ENCODE assay signal across 8 cellular contexts in the genomic region with DNA sequence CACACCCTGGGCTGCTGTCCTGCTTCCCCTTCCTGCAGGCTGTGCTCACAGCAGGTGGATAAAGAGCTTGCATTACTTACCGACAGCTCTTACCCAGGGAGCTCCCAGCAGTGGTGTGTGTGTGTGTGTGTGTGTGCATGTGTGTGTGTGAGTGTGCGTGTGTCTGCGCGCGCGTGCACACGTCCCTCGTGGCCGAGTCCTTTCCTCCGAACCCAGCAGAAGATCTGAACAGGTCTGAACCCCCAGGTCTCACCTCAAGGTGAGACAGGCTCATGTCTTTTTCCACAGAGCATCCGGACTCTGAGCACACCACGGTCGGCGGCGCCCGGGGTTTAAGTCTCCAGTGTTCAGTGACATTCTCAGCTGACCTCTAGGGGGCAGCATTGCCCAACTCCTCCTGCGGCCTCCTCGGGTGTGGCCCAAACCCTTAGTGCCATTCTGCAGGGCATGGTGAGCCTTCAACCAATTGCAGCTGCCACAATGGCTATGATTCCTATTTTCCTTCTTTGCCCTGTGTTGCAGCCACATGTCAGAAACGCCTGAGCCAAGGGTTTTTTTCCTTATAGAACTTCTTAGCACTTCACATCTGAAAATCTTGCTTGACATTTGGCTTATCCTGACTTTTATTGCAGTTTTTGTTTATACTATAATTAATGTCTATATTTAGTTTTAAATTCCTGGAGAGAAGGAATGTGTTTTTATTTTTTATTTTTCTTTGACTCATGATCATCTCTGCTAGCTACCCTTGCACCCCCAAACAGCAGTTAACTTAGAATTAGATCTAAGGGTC.
DNase-seq lines count a peak whose midpoint lies in the region; ATAC-seq, FAIRE-seq and TF ChIP-seq lines count a peak whose summit lies in the region.

No MANE protein-coding gene starts in this region.

- no peak for TF ChIP-seq EP300 in H1 (IDR thresholded peaks at IDR 0.05; ENCODE audit: borderline replicate concordance in 1 of 2, low read depth in 2 of 2, low read length in 2 of 2)

- no peaks in the 10 kb centered on the region for H4K20me1 ChIP-seq in H1 (replicated peaks in 1 of 2; ENCODE audit: control insufficient read depth in 1 of 2, insufficient read depth in 2 of 2, low read length in 2 of 2)

- H3K79me1 ChIP-seq in H1 (ENCODE audit: low read depth, low read length): no peaks in the 10 kb centered on the region

- TF ChIP-seq RAD21 in H1 (IDR thresholded peaks at IDR 0.05 in 1 of 2, conservative IDR thresholded peaks at IDR 0.05 in 1 of 2; ENCODE audit: low read depth in 2 of 2, low read length in 2 of 2): peak; percentile 86 to 89

- peak; percentile 80 to 86 (median 86) for TF ChIP-seq CTCF in H1 (IDR thresholded peaks at IDR 0.05; ENCODE audit: control extremely low read depth in 1 of 3, insufficient read depth in 1 of 3, low read depth in 1 of 3, low read length in 3 of 3)

- no peaks in the 10 kb centered on the region for H3K36me3 Mint-ChIP-seq in CD4-positive, CD25-positive, alpha-beta regulatory T cell

- 0 out of 2 replicates have a peak overlapping the region, but pooled peaks have one; percentile 91 for H2BK20ac ChIP-seq in H1 (ENCODE audit: low read length)

- H3K27ac Mint-ChIP-seq in CD4-positive, CD25-positive, alpha-beta regulatory T cell: no peak overlapping the region

- 27% methylated on average over 15 of the region's 19 CpGs; no CpG with 5 or more reads in 1 of the 2 experiments for WGBS in H1 (ENCODE audit: extremely low coverage in 1 of 2, insufficient coverage in 1 of 2, insufficient read length in 1 of 2, insufficient replicate concordance in 2 of 2, low coverage in 1 of 2, low lambda C conversion rate in 2 of 2, missing lambda C conversion rate in 1 of 2), 2 experiments

- H3K27ac ChIP-seq in CD4-positive, CD25-positive, alpha-beta regulatory T cell (ENCODE audit: insufficient read depth, low read length, poor library complexity, severe bottlenecking): no peak overlapping the region
- no peak overlapping the region for H3K27ac ChIP-seq in H1 (ENCODE audit: low read depth, low read length)

- peak overlapping the region; percentile 68; the same call in 1 of the 2 replicates for H2BK12ac ChIP-seq in H1 (ENCODE audit: low read depth, low read length)

- FAIRE-seq in H1 (lab: Jason Lieb, UNC): no peak

- no peak overlapping the region for H3K14ac ChIP-seq in H1 (ENCODE audit: insufficient read length)

- H2AK5ac ChIP-seq in H1 (ENCODE audit: low read depth, low read length): no peak overlapping the region

- H3K36me3 ChIP-seq in CD4-positive, CD25-positive, alpha-beta regulatory T cell (ENCODE audit: control insufficient read depth, insufficient read depth, low read length): no peaks in the 10 kb centered on the region
- no peaks in the 10 kb centered on the region for H3K36me3 ChIP-seq in H1 (ENCODE audit: control insufficient read depth in 2 of 4, insufficient read depth in 4 of 4, low read length in 3 of 4)

- no peak overlapping the region for H3K9ac ChIP-seq in H1 (replicated peaks in 1 of 4; ENCODE audit: extremely low read depth in 1 of 4, low read depth in 3 of 4, low read length in 3 of 4)

- CTCF ChIA-PET in H1 (lab: Charles Lee; ENCODE audit: partially characterized antibody): interaction anchor here (0.6 to 4.8 kb wide), 38 partner anchors 8 to 1013 kb away, joined by 3 to 25 read pairs (median 4); no protein-coding TSS in a partner anchor

- H3K4me3 Mint-ChIP-seq in CD4-positive, CD25-positive, alpha-beta regulatory T cell: peak overlapping the region in 1 of 4 donors; percentile 46

- H3K9me3 Mint-ChIP-seq in CD4-positive, CD25-positive, alpha-beta regulatory T cell: no peaks in the 10 kb centered on the region

- H3K56ac ChIP-seq in H1 (replicated peaks; ENCODE audit: insufficient read length, low read depth, low read length): no peak overlapping the region

- no peaks in the 10 kb centered on the region for H3K4me1 ChIP-seq in CD4-positive, CD25-positive, alpha-beta regulatory T cell (ENCODE audit: control insufficient read depth, insufficient read depth, low read length, poor library complexity, severe bottlenecking)
- peaks cover 0 to 9% (median 1%) of the 10 kb centered on the region in 4 experiments; a peak in 4 of 7 replicates for H3K4me1 ChIP-seq in H1 (replicated peaks in 1 of 4; ENCODE audit: control insufficient read depth in 3 of 4, insufficient read depth in 4 of 4, low read length in 3 of 4)

- H3K4me3 ChIP-seq in CD4-positive, CD25-positive, alpha-beta regulatory T cell (ENCODE audit: low read depth, low read length): no peak overlapping the region
- peak overlapping the region; percentile 12 to 52 (median 34); a peak in 6 of 8 replicates for H3K4me3 ChIP-seq in H1 (ENCODE audit: extremely low read depth in 1 of 4, insufficient read depth in 2 of 4, low read depth in 3 of 4, low read length in 4 of 4)

- peak overlapping the region; percentile 22 to 67; a peak in 3 of 4 replicates for H3K4me2 ChIP-seq in H1 (ENCODE audit: insufficient read depth in 1 of 2, low read depth in 2 of 2, low read length in 2 of 2)

- 0 out of 2 replicates have a peak overlapping the region, but pooled peaks have one; percentile 55 for H2BK5ac ChIP-seq in H1 (ENCODE audit: low read depth, low read length)

- POLR2A ChIA-PET in H1 (lab: Charles Lee; ENCODE audit: partially characterized antibody): interaction anchor here (0.5 kb wide), 1 partner anchor 22 kb away, joined by 3 read pairs; no protein-coding TSS in a partner anchor

- H3K27me3 Mint-ChIP-seq in CD4-positive, CD25-positive, alpha-beta regulatory T cell: peaks cover 41% of the 10 kb centered on the region

- H3K23ac ChIP-seq in H1 (ENCODE audit: insufficient read length): no peak overlapping the region

- peak; percentile 82 to 89 for ATAC-seq in CD4-positive, CD25-positive, alpha-beta regulatory T cell (ENCODE audit: low read depth in 2 of 2)
- peak; percentile 91 for ATAC-seq in GM19372 (IDR thresholded peaks at IDR 0.05; ENCODE audit: low read depth, unreplicated experiment)
- peak; percentile 96 for ATAC-seq in HG03442 (IDR thresholded peaks at IDR 0.05; ENCODE audit: unreplicated experiment)

- peak overlapping the region; percentile 98; the same call in 1 of the 2 replicates for H2AFZ ChIP-seq in H1 (ENCODE audit: low read length)

- no peak overlapping the region for H4K5ac ChIP-seq in H1 (ENCODE audit: insufficient read length, low read depth, low read length)

- no peaks in the 10 kb centered on the region for H3K79me2 ChIP-seq in H1 (ENCODE audit: control insufficient read depth in 1 of 2, insufficient read depth in 2 of 2, low read length in 2 of 2)

- peak overlapping the region; percentile 95; the same call in 1 of the 2 replicates for H2BK15ac ChIP-seq in H1 (ENCODE audit: low read length)

- H4K8ac ChIP-seq in H1 (ENCODE audit: extremely low read depth, insufficient read depth, low read length): no peak overlapping the region

- H3K4me1 Mint-ChIP-seq in CD4-positive, CD25-positive, alpha-beta regulatory T cell: peaks cover 0 to 14% (median 8%) of the 10 kb centered on the region in 4 donors

- no peak overlapping the region for H2BK120ac ChIP-seq in H1 (replicated peaks; ENCODE audit: low read depth, low read length)

- H3K23me2 ChIP-seq in H1 (ENCODE audit: low read depth, low read length): peaks cover 2% of the 10 kb centered on the region; the same call in 1 of the 2 replicates

- H3K27me3 ChIP-seq in CD4-positive, CD25-positive, alpha-beta regulatory T cell (ENCODE audit: control insufficient read depth, insufficient read depth, low read length): peaks cover 6% of the 10 kb centered on the region
- no peaks in the 10 kb centered on the region for H3K27me3 ChIP-seq in H1 (replicated peaks in 1 of 4; ENCODE audit: control insufficient read depth in 3 of 4, extremely low read depth in 1 of 4, insufficient read depth in 3 of 4, low read length in 3 of 4)

- peak; percentile 49 to 80 (median 67) for DNase-seq in CD4-positive, CD25-positive, alpha-beta regulatory T cell
- peak; percentile 30 for DNase-seq in NCI-H748 treated with DMSO at 0.1 percent for 48 hours (lab: John Stamatoyannopoulos, UW)
- DNase-seq in activated CD8-positive, alpha-beta memory T cell treated with anti-CD3 and anti-CD28 coated beads for 24 hours: peak; percentile 88
- peak; percentile 53 to 90 for DNase-seq in H1 (ENCODE audit: low read depth in 1 of 2, low spot score in 2 of 2)
- DNase-seq in mesenteric fat pad (ENCODE audit: low spot score): peak; percentile 89
- DNase-seq in stimulated activated CD8-positive, alpha-beta memory T cell treated with anti-CD3 and anti-CD28 coated beads, Interleukin-4, amount 100 ng/mL, for 1 hour (ENCODE audit: low read depth in 2 of 2, low spot score in 1 of 2): peak; percentile 38 to 58

- H4K91ac ChIP-seq in H1 (replicated peaks; ENCODE audit: insufficient read length, low read length): no peak overlapping the region

- no peak for TF ChIP-seq POLR2A in H1 (IDR thresholded peaks at IDR 0.05; ENCODE audit: control extremely low read depth in 1 of 2, low read depth in 2 of 2, low read length in 2 of 2)

- H3K4ac ChIP-seq in H1 (replicated peaks; ENCODE audit: insufficient read length, low read depth, low read length): no peak overlapping the region

- peak overlapping the region; percentile 64; the same call in 1 of the 2 replicates for H3K18ac ChIP-seq in H1 (ENCODE audit: extremely low read depth, low read length)

- no peaks in the 10 kb centered on the region for H3K9me3 ChIP-seq in CD4-positive, CD25-positive, alpha-beta regulatory T cell (ENCODE audit: control insufficient read depth in 2 of 2, low read length in 2 of 2)
- H3K9me3 ChIP-seq in H1 (ENCODE audit: insufficient read depth in 2 of 2, low read depth in 1 of 2, low read length in 1 of 2): no peaks in the 10 kb centered on the region

TF ChIP-seq in H1, 55 proteins besides CTCF, POLR2A, EP300 and RAD21 (continues in another document):
- TF ChIP-seq CHD1 (IDR thresholded peaks at IDR 0.05; ENCODE audit: low read depth, low read length) (no peak), YY1 (IDR thresholded peaks at IDR 0.05; ENCODE audit: low read depth, low read length) (peak; percentile 35; the same call in 1 of the 2 replicates), BCL11A (IDR thresholded peaks at IDR 0.05; ENCODE audit: low read depth in 2 of 2, low read length in 2 of 2) (no peak), CBX8 (IDR thresholded peaks at IDR 0.05; ENCODE audit: borderline replicate concordance, low read depth, low read length) (no peak), BRCA1 (IDR thresholded peaks at IDR 0.05; ENCODE audit: low read depth, low read length) (no peak), SUZ12 (IDR thresholded peaks at IDR 0.05; ENCODE audit: low read length) (no peak), KDM4A (IDR thresholded peaks at IDR 0.05; ENCODE audit: low read depth, low read length, severe bottlenecking) (no peak), KDM1A (IDR thresholded peaks at IDR 0.05; ENCODE audit: borderline replicate concordance, low read length) (0 out of 2 replicates have a peak, but pooled peaks have one; percentile 13), TEAD4 (IDR thresholded peaks at IDR 0.05; ENCODE audit: low read depth, low read length) (0 out of 2 replicates have a peak, but pooled peaks have one; percentile 14), RFX5 (IDR thresholded peaks at IDR 0.05; ENCODE audit: borderline replicate concordance, low read depth, low read length) (no peak), BACH1 (IDR thresholded peaks at IDR 0.05; ENCODE audit: low read length) (peak; percentile 38; the same call in 1 of the 2 replicates), ASH2L (IDR thresholded peaks at IDR 0.05; ENCODE audit: low read length) (peak; percentile 31)

Comparison
In these comparisons a context has a peak if more than half of its experiments do, and no peak if none do; other contexts are left out.
1. DNase-seq: peak in every context shown above with its lines; median percentile 89 in mesenteric fat pad; 88 in activated CD8-positive, alpha-beta memory T cell treated with anti-CD3 and anti-CD28 coated beads for 24 hours; 72 in H1; 67 in CD4-positive, CD25-positive, alpha-beta regulatory T cell; 48 in stimulated activated CD8-positive, alpha-beta memory T cell treated with anti-CD3 and anti-CD28 coated beads, Interleukin-4, amount 100 ng/mL, for 1 hour; 30 in NCI-H748 treated with DMSO at 0.1 percent for 48 hours.